Comparison of ENCODE assay signal across 8 cellular contexts in the genomic region with DNA sequence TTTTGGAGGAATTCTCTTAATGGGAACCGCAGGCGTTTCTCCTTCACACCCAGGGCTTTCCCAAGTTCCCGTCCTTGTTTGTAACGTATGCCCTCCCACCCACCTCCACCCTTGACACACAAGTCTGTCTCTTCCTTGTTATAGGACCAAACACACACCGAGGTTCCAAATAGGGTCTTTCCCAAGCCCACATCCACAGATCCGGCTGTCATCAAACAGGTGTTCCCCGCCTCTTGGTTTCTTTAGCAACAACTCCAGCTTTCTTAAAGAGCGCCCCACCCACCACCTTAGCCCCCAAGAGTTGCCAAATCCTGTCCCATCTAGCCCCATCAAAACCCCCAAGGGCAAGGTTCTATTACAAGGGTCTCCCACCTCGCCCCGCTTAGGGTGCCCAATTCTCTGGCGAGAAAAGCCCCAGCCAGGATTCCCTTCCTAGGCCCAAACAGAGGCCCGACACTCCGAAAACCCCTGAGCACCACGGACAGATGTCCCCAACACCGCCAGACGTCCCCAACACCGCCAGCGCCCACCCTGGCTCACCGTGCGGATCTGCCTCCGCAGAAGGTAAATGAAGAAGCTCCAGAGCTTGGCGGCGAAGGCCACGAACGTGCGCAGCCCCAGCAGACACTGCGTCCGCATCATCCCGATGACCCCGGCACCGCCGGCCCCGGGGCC. TPM values are rescaled to one million over a fixed set of nuclear protein-coding genes. Genes with fewer than 3 reads are reported as not detected.
DNase-seq lines count a peak whose midpoint lies in the region; ATAC-seq and TF ChIP-seq lines count a peak whose summit lies in the region.

No MANE protein-coding gene starts in this region.

- no peak overlapping the region for H2AFZ ChIP-seq in Karpas-422 (ENCODE audit: low read length)

- H3K9me3 Mint-ChIP-seq in dendritic cell treated with granulocyte-macrophage colony-stimulating factor and Interleukin-4, amounts not matched to agents 40 ng/mL and 50 ng/mL, for 4 days, result no peaks in the 10 kb centered on the region
- H3K9me3 Mint-ChIP-seq in naive thymus-derived CD4-positive, alpha-beta T cell, result no peaks in the 10 kb centered on the region

- peaks cover 27% of the 10 kb centered on the region for H3K4me1 ChIP-seq in Karpas-422 (ENCODE audit: low read length)
- H3K4me1 ChIP-seq in naive thymus-derived CD4-positive, alpha-beta T cell (ENCODE audit: control insufficient read depth in 2 of 2, insufficient read depth in 2 of 2, low read length in 2 of 2), result peaks cover 22 to 32% of the 10 kb centered on the region in 2 donors

- peaks cover 9% of the 10 kb centered on the region; the same call in 1 of the 2 replicates for H3K36me3 ChIP-seq in BJ (ENCODE audit: control insufficient read depth, insufficient read depth, low read length)
- peaks cover 24% of the 10 kb centered on the region; the same call in 1 of the 2 replicates for H3K36me3 ChIP-seq in Karpas-422 (ENCODE audit: insufficient read depth, low read length)
- H3K36me3 ChIP-seq in naive thymus-derived CD4-positive, alpha-beta T cell (ENCODE audit: control insufficient read depth in 2 of 3, insufficient read depth in 3 of 3, low read length in 3 of 3), result peaks cover 6 to 38% (median 8%) of the 10 kb centered on the region in 3 experiments

- peak overlapping the region; percentile 100 for H3K27ac Mint-ChIP-seq in dendritic cell treated with granulocyte-macrophage colony-stimulating factor and Interleukin-4, amounts not matched to agents 40 ng/mL and 50 ng/mL, for 4 days
- peak overlapping the region; percentile 82 to 100 (median 94) for H3K27ac Mint-ChIP-seq in naive thymus-derived CD4-positive, alpha-beta T cell

- H3K27me3 Mint-ChIP-seq in dendritic cell treated with granulocyte-macrophage colony-stimulating factor and Interleukin-4, amounts not matched to agents 40 ng/mL and 50 ng/mL, for 4 days, result no peaks in the 10 kb centered on the region
- peaks cover 0 to 4% (median 0%) of the 10 kb centered on the region in 5 donors for H3K27me3 Mint-ChIP-seq in naive thymus-derived CD4-positive, alpha-beta T cell

- peaks cover 82% of the 10 kb centered on the region for H3K36me3 Mint-ChIP-seq in dendritic cell treated with granulocyte-macrophage colony-stimulating factor and Interleukin-4, amounts not matched to agents 40 ng/mL and 50 ng/mL, for 4 days (ENCODE audit: low read depth)
- peaks cover 7 to 19% (median 15%) of the 10 kb centered on the region in 5 donors for H3K36me3 Mint-ChIP-seq in naive thymus-derived CD4-positive, alpha-beta T cell

- peaks cover 72% of the 10 kb centered on the region for H3K79me2 ChIP-seq in Karpas-422 (ENCODE audit: low read length)

- POLR2A ChIA-PET in BJ (lab: Charles Lee), result interaction anchor here (0.6 to 0.7 kb wide), 2 partner anchors 9 to 31 kb away, joined by 3 read pairs; a partner anchor contains a TSS
- POLR2A ChIA-PET in naive thymus-derived CD4-positive, alpha-beta T cell (lab: Charles Lee), result interaction anchor here (0.6 to 3.8 kb wide), 8 partner anchors 10 to 436 kb away, joined by 3 to 78 read pairs (median 3); a partner anchor contains a TSS

- peak overlapping the region; percentile 96 for H3K4me3 Mint-ChIP-seq in dendritic cell treated with granulocyte-macrophage colony-stimulating factor and Interleukin-4, amounts not matched to agents 40 ng/mL and 50 ng/mL, for 4 days
- peak overlapping the region; percentile 85 to 97 (median 94) for H3K4me3 Mint-ChIP-seq in naive thymus-derived CD4-positive, alpha-beta T cell

- H3K4me3 ChIP-seq in BJ (ENCODE audit: low read depth, low read length) (peak overlapping the region; percentile 78), Karpas-422 (ENCODE audit: low read length) (peak overlapping the region; percentile 90)
- peak overlapping the region; percentile 91 for H3K4me3 ChIP-seq in naive thymus-derived CD4-positive, alpha-beta T cell (ENCODE audit: low read length)

- H3K9me2 ChIP-seq in Karpas-422 (replicated peaks; ENCODE audit: insufficient read depth, low read length), result no peaks in the 10 kb centered on the region

- intact Hi-C loops in dendritic cell treated with granulocyte-macrophage colony-stimulating factor and Interleukin-4, amounts not matched to agents 40 ng/mL and 50 ng/mL, for 4 days (cut with micrococcal nuclease), result loop anchor here (5.0 kb wide), 2 partner anchors 33 to 57 kb away; a partner anchor contains a TSS
- intact Hi-C loops in naive thymus-derived CD4-positive, alpha-beta T cell (cut with micrococcal nuclease), result loop anchor here (5.0 kb wide), 3 partner anchors 152 to 437 kb away; a partner anchor contains a TSS

- DNase-seq in BJ (ENCODE audit: low read depth) (no peak), Karpas-422 (peak; percentile 66), DMS153 treated with DMSO at 0.1 percent for 48 hours (lab: John Stamatoyannopoulos, UW; ENCODE audit: unreplicated experiment) (no peak), cortex of kidney (lab: John Stamatoyannopoulos, UW) (no peak), D341Med (ENCODE audit: low spot score) (no peak)
- peak in 1 of 9 donors; percentile 64 for DNase-seq in naive thymus-derived CD4-positive, alpha-beta T cell

- peak overlapping the region; percentile 94 for H3K9ac ChIP-seq in Karpas-422 (ENCODE audit: low read length)

- no peak for ATAC-seq in naive thymus-derived CD4-positive, alpha-beta T cell
- ATAC-seq in GM18861 (IDR thresholded peaks at IDR 0.05; ENCODE audit: unreplicated experiment), result no peak

- H3K4me1 Mint-ChIP-seq in dendritic cell treated with granulocyte-macrophage colony-stimulating factor and Interleukin-4, amounts not matched to agents 40 ng/mL and 50 ng/mL, for 4 days (ENCODE audit: low read depth), result peaks cover 59% of the 10 kb centered on the region
- peaks cover 29 to 56% (median 42%) of the 10 kb centered on the region in 7 donors for H3K4me1 Mint-ChIP-seq in naive thymus-derived CD4-positive, alpha-beta T cell

- no peaks in the 10 kb centered on the region for H3K9me3 ChIP-seq in Karpas-422 (ENCODE audit: low read length)
- H3K9me3 ChIP-seq in naive thymus-derived CD4-positive, alpha-beta T cell (ENCODE audit: control insufficient read depth in 2 of 3, low read length in 3 of 3), result no peaks in the 10 kb centered on the region

- TF ChIP-seq CTCF in BJ (IDR thresholded peaks at IDR 0.05; ENCODE audit: insufficient read depth, low read depth, low read length), result no peak

- CTCF ChIA-PET in BJ (lab: Yijun Ruan, JAX), result interaction anchor here (0.7 to 1.1 kb wide), 5 partner anchors 29 to 435 kb away, joined by 3 to 4 read pairs (median 3); no protein-coding TSS in a partner anchor
- CTCF ChIA-PET in naive thymus-derived CD4-positive, alpha-beta T cell (lab: Charles Lee), result interaction anchor here (1.2 kb wide), 1 partner anchor 9 kb away, joined by 4 read pairs; a partner anchor contains a TSS

- H3K27ac ChIP-seq in Karpas-422 (ENCODE audit: low read length), result peak overlapping the region; percentile 76
- H3K27ac ChIP-seq in naive thymus-derived CD4-positive, alpha-beta T cell (ENCODE audit: low read depth, low read length), result peak overlapping the region; percentile 94

- peak overlapping the region; percentile 91 for H3K4me2 ChIP-seq in Karpas-422 (ENCODE audit: low read depth, low read length, poor library complexity, severe bottlenecking)

- H4K20me1 ChIP-seq in Karpas-422 (ENCODE audit: insufficient read depth, low read depth, low read length), result peaks cover 17% of the 10 kb centered on the region; the same call in 1 of the 2 replicates

- H3K27me3 ChIP-seq in BJ (ENCODE audit: control insufficient read depth, insufficient read depth, low read length) (no peaks in the 10 kb centered on the region), Karpas-422 (ENCODE audit: low read length) (no peaks in the 10 kb centered on the region)
- H3K27me3 ChIP-seq in naive thymus-derived CD4-positive, alpha-beta T cell (ENCODE audit: control insufficient read depth in 2 of 2, insufficient read depth in 2 of 2, low read length in 2 of 2), result no peaks in the 10 kb centered on the region

RNA-seq across cellular contexts. Expression of a gene that starts 0.7 kb away (rescaled TPM):
- polyA plus RNA-seq in BJ (2011; rRNA removed), result 117 and 129 TPM in 2 replicates
- polyA minus RNA-seq in BJ (2011; rRNA and poly(A)+ RNA removed), result 137 and 160 TPM in 2 replicates
- total RNA-seq in Karpas-422 (2014; rRNA removed; shearing (Covaris generic); ENCODE audit: low replicate concordance), result 52.6 and 87.8 TPM in 2 replicates
- total RNA-seq in naive thymus-derived CD4-positive, alpha-beta T cell, result 100 to 1,000 TPM in 4 of 5 experiments, 10 to 100 TPM in 1; 96.8 to 173 (median 133) TPM
- polyA plus RNA-seq in naive thymus-derived CD4-positive, alpha-beta T cell, result 10 to 100 TPM; 38.3 to 45.4 TPM

RNA-seq across cellular contexts. Expression of a gene that starts 1.2 kb away (rescaled TPM):
- polyA plus RNA-seq in BJ (2011; rRNA removed), result 29.8 and 35.6 TPM in 2 replicates
- 20.5 and 38.1 TPM in 2 replicates for polyA minus RNA-seq in BJ (2011; rRNA and poly(A)+ RNA removed)
- 38.8 and 53.4 TPM in 2 replicates for total RNA-seq in Karpas-422 (2014; rRNA removed; shearing (Covaris generic); ENCODE audit: low replicate concordance)
- 10 to 100 TPM; 26.9 to 49.1 (median 32.9) TPM for total RNA-seq in naive thymus-derived CD4-positive, alpha-beta T cell
- polyA plus RNA-seq in naive thymus-derived CD4-positive, alpha-beta T cell, result 10 to 100 TPM; 60.4 to 89.9 TPM

RNA-seq across cellular contexts. Expression of a gene that starts 8.5 kb away (rescaled TPM):
- 762 and 865 TPM in 2 replicates for polyA plus RNA-seq in BJ (2011; rRNA removed)
- 247 and 343 TPM in 2 replicates for polyA minus RNA-seq in BJ (2011; rRNA and poly(A)+ RNA removed)
- 218 and 301 TPM in 2 replicates for total RNA-seq in Karpas-422 (2014; rRNA removed; shearing (Covaris generic); ENCODE audit: low replicate concordance)
- 100 to 1,000 TPM; 214 to 427 (median 286) TPM for total RNA-seq in naive thymus-derived CD4-positive, alpha-beta T cell
- 100 to 1,000 TPM; 656 to 950 TPM for polyA plus RNA-seq in naive thymus-derived CD4-positive, alpha-beta T cell

RNA-seq across cellular contexts. Expression of a gene that starts 11.5 kb away (rescaled TPM):
- 1.5 and 2.1 TPM in 2 replicates for polyA plus RNA-seq in BJ (2011; rRNA removed)
- 0.31 and 0.95 TPM in 2 replicates for polyA minus RNA-seq in BJ (2011; rRNA and poly(A)+ RNA removed)
- total RNA-seq in Karpas-422 (2014; rRNA removed; shearing (Covaris generic); ENCODE audit: low replicate concordance), result not detected in 2 replicates
- total RNA-seq in naive thymus-derived CD4-positive, alpha-beta T cell, result 1 to 10 TPM in 2 of 5 experiments, under 1 TPM in 3; 0.29 to 3.8 (median 0.81) TPM
- 1 to 10 TPM; 1.7 to 2.9 TPM for polyA plus RNA-seq in naive thymus-derived CD4-positive, alpha-beta T cell

RNA-seq across cellular contexts. Expression of a gene that starts 11.5 kb away (rescaled TPM):
- polyA plus RNA-seq in BJ (2011; rRNA removed), result 59.0 and 72.8 TPM in 2 replicates
- polyA minus RNA-seq in BJ (2011; rRNA and poly(A)+ RNA removed), result 31.7 and 70.2 TPM in 2 replicates
- total RNA-seq in Karpas-422 (2014; rRNA removed; shearing (Covaris generic); ENCODE audit: low replicate concordance), result 36.7 and 69.3 TPM in 2 replicates
- 10 to 100 TPM; 12.3 to 58.7 (median 55.2) TPM for total RNA-seq in naive thymus-derived CD4-positive, alpha-beta T cell
- 10 to 100 TPM; 16.0 to 41.3 TPM for polyA plus RNA-seq in naive thymus-derived CD4-positive, alpha-beta T cell
